Comparison of ENCODE assay signal across 15 cellular contexts in genomic region chr6:13527669-13528051, GRCh38. TPM values are rescaled to one million over a fixed set of nuclear protein-coding genes. Genes with fewer than 3 reads are reported as not detected.
DNase-seq lines count a peak whose midpoint lies in the region.
"Had no signal": no experiment of that assay in that cellular context is flagged by ENCODE, and none has a peak within 500 bp of the region (broad histone marks: within the 10 kb centered on the region; RNA-seq: fewer than 3 reads in every experiment).

No MANE protein-coding gene starts in this region.

- H3K9me3 Mint-ChIP-seq in dendritic cell treated with granulocyte-macrophage colony-stimulating factor and Interleukin-4, amounts not matched to agents 40 ng/mL and 50 ng/mL, for 4 days = no peaks in the 10 kb centered on the region
- H3K9me3 Mint-ChIP-seq: mesothelial cell of epicardium; stimulated activated effector memory CD8-positive, alpha-beta T cell treated with anti-CD3 and anti-CD28 coated beads, Interleukin-12 subunit alpha, Interleukin-12 subunit beta, amount 100 ng/mL, for 72 hours; WTC11 had no signal

- H3K27ac Mint-ChIP-seq in dendritic cell treated with granulocyte-macrophage colony-stimulating factor and Interleukin-4, amounts not matched to agents 40 ng/mL and 50 ng/mL, for 4 days = peak overlapping the region; percentile 84
- H3K27ac Mint-ChIP-seq: mesothelial cell of epicardium; stimulated activated effector memory CD8-positive, alpha-beta T cell treated with anti-CD3 and anti-CD28 coated beads, Interleukin-12 subunit alpha, Interleukin-12 subunit beta, amount 100 ng/mL, for 72 hours; WTC11 had no signal

- intact Hi-C loops in dendritic cell treated with granulocyte-macrophage colony-stimulating factor and Interleukin-4, amounts not matched to agents 40 ng/mL and 50 ng/mL, for 4 days (cut with micrococcal nuclease) = loop anchor here (5.0 to 10.0 kb wide), 2 partner anchors 50 to 63 kb away; no protein-coding TSS in a partner anchor

- H3K27ac ChIP-seq in skeletal muscle tissue (ENCODE audit: low read depth, low read length) = peak overlapping the region; percentile 89

- H3K4me3 ChIP-seq in skeletal muscle tissue (ENCODE audit: low read length in 3 of 3) = no peak overlapping the region
- H3K4me3 ChIP-seq: skin epidermis had no signal

- H3K27me3 Mint-ChIP-seq in dendritic cell treated with granulocyte-macrophage colony-stimulating factor and Interleukin-4, amounts not matched to agents 40 ng/mL and 50 ng/mL, for 4 days = no peaks in the 10 kb centered on the region

- peaks cover 40% of the 10 kb centered on the region for H3K4me1 Mint-ChIP-seq in dendritic cell treated with granulocyte-macrophage colony-stimulating factor and Interleukin-4, amounts not matched to agents 40 ng/mL and 50 ng/mL, for 4 days (ENCODE audit: low read depth)

- H3K4me3 Mint-ChIP-seq in dendritic cell treated with granulocyte-macrophage colony-stimulating factor and Interleukin-4, amounts not matched to agents 40 ng/mL and 50 ng/mL, for 4 days = no peak overlapping the region
- H3K4me3 Mint-ChIP-seq: mesothelial cell of epicardium; stimulated activated effector memory CD8-positive, alpha-beta T cell treated with anti-CD3 and anti-CD28 coated beads, Interleukin-12 subunit alpha, Interleukin-12 subunit beta, amount 100 ng/mL, for 72 hours; WTC11 had no signal

- no peaks in the 10 kb centered on the region for H3K36me3 ChIP-seq in skeletal muscle tissue (ENCODE audit: control insufficient read depth in 3 of 3, insufficient read depth in 3 of 3, low read length in 3 of 3)

- H3K27me3 ChIP-seq in skeletal muscle tissue (ENCODE audit: control insufficient read depth in 3 of 3, insufficient read depth in 3 of 3, low read length in 3 of 3) = no peaks in the 10 kb centered on the region

- peaks cover 16 to 46% (median 30%) of the 10 kb centered on the region in 3 donors for H3K4me1 ChIP-seq in skeletal muscle tissue (ENCODE audit: control insufficient read depth in 3 of 3, insufficient read depth in 3 of 3, low read length in 3 of 3)

- H3K9me3 ChIP-seq in skeletal muscle tissue (ENCODE audit: control insufficient read depth in 3 of 3, low read length in 3 of 3) = no peaks in the 10 kb centered on the region

- in situ Hi-C loops in KBM-7 (cut with MboI; ENCODE audit: low pct_unique_long_range_greater_than_20kb, low sequenced_read_pairs) = no loop called here

- H3K9ac ChIP-seq in skeletal muscle tissue (ENCODE audit: low read depth in 1 of 3, low read length in 3 of 3) = no peak overlapping the region

- DNase-seq in CD1c-positive myeloid dendritic cell (ENCODE audit: extremely low spot score) = peak; percentile 71
- peak; percentile 15 for DNase-seq in KBM-7
- no peak for DNase-seq in AML-193 (lab: John Stamatoyannopoulos, UW)
- no peak for DNase-seq in NCI-H1694 treated with DMSO at 0.1 percent for 48 hours (lab: John Stamatoyannopoulos, UW)
- DNase-seq in stimulated activated naive CD4-positive, alpha-beta T cell treated with Interleukin-2 at 50 U/mL for 16 hours (lab: John Stamatoyannopoulos, UW) = no peak
- DNase-seq in NCI-H1048 (lab: John Stamatoyannopoulos, UW) = no peak
- DNase-seq: activated gamma-delta T cell, NCI-H2029, NCI-H524 treated with DMSO at 0.1 percent for 48 hours had no signal

- H3K36me3 Mint-ChIP-seq in dendritic cell treated with granulocyte-macrophage colony-stimulating factor and Interleukin-4, amounts not matched to agents 40 ng/mL and 50 ng/mL, for 4 days (ENCODE audit: low read depth) = no peaks in the 10 kb centered on the region
- H3K36me3 Mint-ChIP-seq: mesothelial cell of epicardium; stimulated activated effector memory CD8-positive, alpha-beta T cell treated with anti-CD3 and anti-CD28 coated beads, Interleukin-12 subunit alpha, Interleukin-12 subunit beta, amount 100 ng/mL, for 72 hours; WTC11 had no signal

RNA-seq across cellular contexts. Expression of gene GFOD1, which starts 40.3 kb away (rescaled TPM):
- 6.3 TPM for total RNA-seq in skeletal muscle tissue

RNA-seq across cellular contexts. Expression of gene SIRT5, which starts 46.7 kb away (rescaled TPM):
- total RNA-seq in skeletal muscle tissue = 10.4 TPM

Comparison
In these comparisons a context has a peak if more than half of its experiments do, and no peak if none do; other contexts are left out.
1. DNase-seq: peak in CD1c-positive myeloid dendritic cell (single experiment) and KBM-7 (single experiment); none in AML-193 (0 of 2), NCI-H1694 treated with DMSO at 0.1 percent for 48 hours (single experiment), stimulated activated naive CD4-positive, alpha-beta T cell treated with Interleukin-2 at 50 U/mL for 16 hours (single experiment) and NCI-H1048 (single experiment).